9 cellular contexts compared by ENCODE assay signal in the genomic region with DNA sequence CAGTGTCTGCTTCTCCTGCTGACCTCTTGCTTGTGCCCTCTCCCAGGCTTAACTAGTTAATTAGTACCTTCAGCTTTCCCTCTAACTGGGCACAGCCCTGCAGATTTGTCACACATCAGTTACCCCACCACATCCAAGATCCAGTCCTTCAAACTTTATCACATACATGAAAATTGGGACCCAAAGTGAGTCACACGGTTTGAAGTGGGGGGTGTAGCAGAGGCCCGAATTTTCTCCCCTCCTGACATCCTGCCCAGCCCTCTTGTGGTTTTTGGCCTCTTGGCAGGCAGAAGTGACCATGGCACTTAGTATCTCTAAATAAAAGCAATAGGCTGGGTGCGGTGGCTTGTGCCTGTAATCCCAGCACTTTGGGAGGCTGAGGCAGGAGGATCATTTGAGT. TPM values are rescaled to one million over a fixed set of nuclear protein-coding genes. Genes with fewer than 3 reads are reported as not detected.
DNase-seq lines count a peak whose midpoint lies in the region; ATAC-seq, FAIRE-seq and TF ChIP-seq lines count a peak whose summit lies in the region.
"Had no signal": no experiment of that assay in that cellular context is flagged by ENCODE, and none has a peak within 500 bp of the region (broad histone marks: within the 10 kb centered on the region; RNA-seq: fewer than 3 reads in every experiment).

No MANE protein-coding gene starts in this region.

- no peak overlapping the region for H3K27ac ChIP-seq in GM12878 (ENCODE audit: control insufficient read depth, insufficient read depth)

- no peaks in the 10 kb centered on the region for H3K9me3 ChIP-seq in GM12878 (replicated peaks; ENCODE audit: control insufficient read depth, insufficient read depth, low read length)
- H3K9me3 ChIP-seq: Caco-2 had no signal

- no peak for TF ChIP-seq RAD21 in GM12878 (IDR thresholded peaks at IDR 0.05; ENCODE audit: insufficient read depth, low read depth, low read length)

- TF ChIP-seq CTCF in GM12878 (IDR thresholded peaks at IDR 0.05 in 2 of 3, conservative IDR thresholded peaks at IDR 0.05 in 1 of 3; ENCODE audit: control insufficient read depth in 2 of 3, extremely low read depth in 1 of 3, insufficient read depth in 1 of 3, low read depth in 3 of 3, low read length in 3 of 3), result no peak

- peaks cover 33% of the 10 kb centered on the region for H3K4me1 ChIP-seq in GM12878 (ENCODE audit: control insufficient read depth, insufficient read depth, low read length)

- H3K4me2 ChIP-seq in GM12878 (ENCODE audit: control insufficient read depth, insufficient read depth), result peak overlapping the region; percentile 11

- BruUV-seq in GM12878 (replicated peaks; lab: Mats Ljungman, UMichigan), result no TSS peak

- no peak for FAIRE-seq in GM12878 (lab: Jason Lieb, UNC)
- FAIRE-seq: endometrium had no signal

- no peak for TF ChIP-seq EP300 in GM12878 (IDR thresholded peaks at IDR 0.05; ENCODE audit: borderline replicate concordance in 1 of 2, control insufficient read depth in 1 of 2, low read depth in 2 of 2, low read length in 2 of 2)

- in situ Hi-C loops in GM12878 (cut with MboI), result loop anchor here (25.0 kb wide), 1 partner anchor 1066 kb away; no protein-coding TSS in a partner anchor

- no peaks in the 10 kb centered on the region for H3K9me3 Mint-ChIP-seq in activated naive CD4-positive, alpha-beta T cell treated with anti-CD3 and anti-CD28 coated beads, Interleukin-2, amount 50 U/mL, for 24 hours
- no peaks in the 10 kb centered on the region for H3K9me3 Mint-ChIP-seq in stimulated activated naive CD8-positive, alpha-beta T cell treated with anti-CD3 and anti-CD28 coated beads, Interleukin-15, amount 100 ng/mL, for 72 hours

- CTCF ChIA-PET in GM12878 (lab: Yijun Ruan, JAX), result interaction anchor here (0.7 to 13.9 kb wide), 7 partner anchors 11 to 751 kb away, joined by 3 to 410 read pairs (median 12); partner anchors contain the start of genes C3orf18 and HEMK1

- no peaks in the 10 kb centered on the region for H4K20me1 ChIP-seq in GM12878 (ENCODE audit: control insufficient read depth, insufficient read depth)

- 47% methylated on average over 3 of the region's 3 CpGs for WGBS in GM12878 (ENCODE audit: insufficient coverage, insufficient replicate concordance, low lambda C conversion rate, missing lambda C conversion rate)

- POLR2A ChIA-PET in GM12878 (lab: Charles Lee), result interaction anchor here (0.6 to 3.6 kb wide), 3 partner anchors 51 to 764 kb away, joined by 3 to 16 read pairs (median 4); partner anchors contain the start of genes C3orf18, HEMK1 and MANF

- RAD21 ChIA-PET in GM12878 (lab: Charles Lee; ENCODE audit: unreplicated experiment), result interaction anchor here (0.5 to 12.9 kb wide), 5 partner anchors 12 to 377 kb away, joined by 3 to 244 read pairs (median 9); partner anchors contain the start of gene HEMK1

- intact Hi-C loops in GM12878 (cut with micrococcal nuclease; ENCODE audit: unreplicated experiment), result no loop called here

- TF ChIP-seq POLR2A in GM12878 (IDR thresholded peaks at IDR 0.05; ENCODE audit: low read depth, low read length), result no peak

- no peak overlapping the region for H3K9ac ChIP-seq in GM12878 (ENCODE audit: control insufficient read depth, insufficient read depth, low read length)

- no peak overlapping the region for H3K4me3 ChIP-seq in GM12878

- no peak overlapping the region for H2AFZ ChIP-seq in GM12878 (ENCODE audit: control insufficient read depth, low read depth, low read length)

- H3K27me3 Mint-ChIP-seq in activated naive CD4-positive, alpha-beta T cell treated with anti-CD3 and anti-CD28 coated beads, Interleukin-2, amount 50 U/mL, for 24 hours, result no peaks in the 10 kb centered on the region
- H3K27me3 Mint-ChIP-seq in stimulated activated naive CD8-positive, alpha-beta T cell treated with anti-CD3 and anti-CD28 coated beads, Interleukin-15, amount 100 ng/mL, for 72 hours, result no peaks in the 10 kb centered on the region

- SMC1A ChIA-PET in GM12878 (lab: Charles Lee; ENCODE audit: uncharacterized antibody, unreplicated experiment), result interaction anchor here (1.4 to 7.5 kb wide), 3 partner anchors 11 to 33 kb away, joined by 4 to 81 read pairs (median 5); no protein-coding TSS in a partner anchor

- H3K27me3 ChIP-seq in GM12878 (replicated peaks in 1 of 2; ENCODE audit: control insufficient read depth in 2 of 2, insufficient read depth in 2 of 2, low read length in 1 of 2), result no peaks in the 10 kb centered on the region

- peaks cover 4% of the 10 kb centered on the region for H3K79me2 ChIP-seq in GM12878 (ENCODE audit: control insufficient read depth, insufficient read depth, low read length)

- no peak for ATAC-seq in GM12878
- ATAC-seq in stimulated activated naive CD8-positive, alpha-beta T cell treated with anti-CD3 and anti-CD28 coated beads, Interleukin-15, amount 100 ng/mL, for 72 hours, result no peak
- ATAC-seq in GM18519 (IDR thresholded peaks at IDR 0.05; ENCODE audit: low FRiP score, unreplicated experiment), result no peak

- H3K4me1 Mint-ChIP-seq in activated naive CD4-positive, alpha-beta T cell treated with anti-CD3 and anti-CD28 coated beads, Interleukin-2, amount 50 U/mL, for 24 hours, result peaks cover 80% of the 10 kb centered on the region
- peaks cover 88% of the 10 kb centered on the region for H3K4me1 Mint-ChIP-seq in stimulated activated naive CD8-positive, alpha-beta T cell treated with anti-CD3 and anti-CD28 coated beads, Interleukin-15, amount 100 ng/mL, for 72 hours

- no peak for DNase-seq in activated naive CD4-positive, alpha-beta T cell (lab: John Stamatoyannopoulos, UW)
- no peak for DNase-seq in GM12878 (ENCODE audit: low read depth, low spot score)
- no peak for DNase-seq in stimulated activated naive CD8-positive, alpha-beta T cell treated with anti-CD3 and anti-CD28 coated beads, Interleukin-15, amount 100 ng/mL, for 72 hours
- no peak for DNase-seq in NCI-H1105 (lab: John Stamatoyannopoulos, UW)
- DNase-seq: Caco-2, NCI-H2107 had no signal

- no peaks in the 10 kb centered on the region for H3K36me3 ChIP-seq in GM12878 (ENCODE audit: control insufficient read depth in 2 of 2, insufficient read depth in 2 of 2, low read length in 1 of 2)

- H3K4me3 Mint-ChIP-seq in activated naive CD4-positive, alpha-beta T cell treated with anti-CD3 and anti-CD28 coated beads, Interleukin-2, amount 50 U/mL, for 24 hours, result peak overlapping the region; percentile 62
- peak overlapping the region; percentile 89 to 99 for H3K4me3 Mint-ChIP-seq in stimulated activated naive CD8-positive, alpha-beta T cell treated with anti-CD3 and anti-CD28 coated beads, Interleukin-15, amount 100 ng/mL, for 72 hours

- H3K27ac Mint-ChIP-seq in activated naive CD4-positive, alpha-beta T cell treated with anti-CD3 and anti-CD28 coated beads, Interleukin-2, amount 50 U/mL, for 24 hours, result peak overlapping the region; percentile 73
- peak overlapping the region; percentile 38 to 91 for H3K27ac Mint-ChIP-seq in stimulated activated naive CD8-positive, alpha-beta T cell treated with anti-CD3 and anti-CD28 coated beads, Interleukin-15, amount 100 ng/mL, for 72 hours

- H3K36me3 Mint-ChIP-seq in activated naive CD4-positive, alpha-beta T cell treated with anti-CD3 and anti-CD28 coated beads, Interleukin-2, amount 50 U/mL, for 24 hours, result peaks cover 2% of the 10 kb centered on the region

RNA-seq across cellular contexts. Expression of gene MAPKAPK3, which starts 3.9 kb away (rescaled TPM):
- total RNA-seq in GM12878 (2013; cell fraction: nucleolus; rRNA removed), result 25.1 and 26.3 TPM in 2 replicates
- total RNA-seq in GM12878 (2014; rRNA removed), result 42.6 and 49.2 TPM in 2 replicates
- 25.4 and 27.2 TPM in 2 replicates for total RNA-seq in GM12878 (2014; rRNA removed; fragmentation: Illumina TruSeq; extraction: Trizol)
- total RNA-seq in GM12878 (2021), result 39.9 and 42.0 TPM in 2 replicates
- 9.1 TPM for polyA plus RNA-seq in GM12878 (2011; ENCODE audit: low read depth)
- polyA plus RNA-seq in GM12878 (2011; rRNA removed), result 33.5 and 66.0 TPM in 2 replicates
- polyA plus RNA-seq in GM12878 (2011; cell fraction: cytosol; rRNA removed), result 81.5 and 93.9 TPM in 2 replicates
- polyA plus RNA-seq in GM12878 (2011; cell fraction: nucleus; rRNA removed), result 58.1 and 59.6 TPM in 2 replicates
- 14.5 and 14.9 TPM in 2 replicates for polyA plus RNA-seq in GM12878 (2012)
- polyA plus RNA-seq in GM12878 (2014; fragmentation: Illumina TruSeq; extraction: Trizol), result 39.9 and 46.7 TPM in 2 replicates
- 1 to 10 TPM; 7.9 to 8.7 TPM for polyA plus RNA-seq in GM12878 (2014; fragmentation: Nextera tagmentation; extraction: Ambion mirVana)
- polyA plus RNA-seq in GM12878 (2014; rRNA removed), result 43.9 and 45.3 TPM in 2 replicates
- polyA plus RNA-seq in GM12878 (2016; fragmentation: Nextera tagmentation; extraction: Ambion mirVana), result 10 to 100 TPM; 32.4 to 38.0 TPM
- polyA minus RNA-seq in GM12878 (2011; rRNA and poly(A)+ RNA removed), result 53.0 and 58.0 TPM in 2 replicates
- 12.2 and 17.4 TPM in 2 replicates for polyA minus RNA-seq in GM12878 (2011; cell fraction: cytosol; rRNA and poly(A)+ RNA removed)
- 11.7 and 18.6 TPM in 2 replicates for polyA minus RNA-seq in GM12878 (2011; cell fraction: nucleus; rRNA and poly(A)+ RNA removed)

RNA-seq across cellular contexts. Expression of gene CISH, which starts 9.3 kb away (rescaled TPM):
- total RNA-seq in GM12878 (2013; cell fraction: nucleolus; rRNA removed), result 2.3 and 2.6 TPM in 2 replicates
- total RNA-seq in GM12878 (2014; rRNA removed) (2.3 and 2.5 TPM in 2 replicates), GM12878 (2014; rRNA removed; fragmentation: Illumina TruSeq; extraction: Trizol) (0.94 and 1.0 TPM in 2 replicates), GM12878 (2021) (4.4 and 5.1 TPM in 2 replicates)
- polyA plus RNA-seq in GM12878 (2011; ENCODE audit: low read depth), result 0.25 TPM
- polyA plus RNA-seq in GM12878 (2011; rRNA removed) (0.20 and 0.41 TPM in 2 replicates), GM12878 (2014; fragmentation: Illumina TruSeq; extraction: Trizol) (1.4 and 2.7 TPM in 2 replicates), GM12878 (2014; fragmentation: Nextera tagmentation; extraction: Ambion mirVana) (under 1 TPM; 0.21 to 0.57 TPM), GM12878 (2014; rRNA removed) (3.2 and 3.7 TPM in 2 replicates), GM12878 (2016; fragmentation: Nextera tagmentation; extraction: Ambion mirVana) (1 to 10 TPM; 1.1 to 2.5 TPM)
- 0.97 and 1.0 TPM in 2 replicates for polyA plus RNA-seq in GM12878 (2011; cell fraction: cytosol; rRNA removed)
- polyA plus RNA-seq in GM12878 (2011; cell fraction: nucleus; rRNA removed), result 1.8 and 2.2 TPM in 2 replicates
- polyA plus RNA-seq in GM12878 (2012), result 1.4 and 1.5 TPM in 2 replicates
- 1.6 and 1.9 TPM in 2 replicates for polyA minus RNA-seq in GM12878 (2011; rRNA and poly(A)+ RNA removed)
- polyA minus RNA-seq in GM12878 (2011; cell fraction: cytosol; rRNA and poly(A)+ RNA removed), result 0.80 and 0.94 TPM in 2 replicates
- polyA minus RNA-seq in GM12878 (2011; cell fraction: nucleus; rRNA and poly(A)+ RNA removed), result 1.9 and 3.2 TPM in 2 replicates

RNA-seq across cellular contexts. Expression of gene HEMK1, which starts 51.5 kb away (rescaled TPM):
- total RNA-seq in GM12878 (2013; cell fraction: nucleolus; rRNA removed), result 52.1 and 58.3 TPM in 2 replicates
- 10.4 and 11.3 TPM in 2 replicates for total RNA-seq in GM12878 (2014; rRNA removed)
- total RNA-seq in GM12878 (2014; rRNA removed; fragmentation: Illumina TruSeq; extraction: Trizol), result 9.5 and 10.5 TPM in 2 replicates
- 14.4 and 16.4 TPM in 2 replicates for total RNA-seq in GM12878 (2021)
- polyA plus RNA-seq in GM12878 (2011; ENCODE audit: low read depth), result 13.7 TPM
- 8.7 and 13.5 TPM in 2 replicates for polyA plus RNA-seq in GM12878 (2011; rRNA removed)
- polyA plus RNA-seq in GM12878 (2011; cell fraction: cytosol; rRNA removed), result 16.2 and 20.1 TPM in 2 replicates
- 57.9 and 77.5 TPM in 2 replicates for polyA plus RNA-seq in GM12878 (2011; cell fraction: nucleus; rRNA removed)
- 14.4 and 14.5 TPM in 2 replicates for polyA plus RNA-seq in GM12878 (2012)
- polyA plus RNA-seq in GM12878 (2014; fragmentation: Illumina TruSeq; extraction: Trizol), result 4.9 and 9.9 TPM in 2 replicates
- polyA plus RNA-seq in GM12878 (2014; fragmentation: Nextera tagmentation; extraction: Ambion mirVana), result 10 to 100 TPM in 1 of 2 experiments, 1 to 10 TPM in 1; 2.8 to 10.5 TPM
- 15.1 and 15.8 TPM in 2 replicates for polyA plus RNA-seq in GM12878 (2014; rRNA removed)
- polyA plus RNA-seq in GM12878 (2016; fragmentation: Nextera tagmentation; extraction: Ambion mirVana), result 10 to 100 TPM; 17.8 to 19.0 TPM
- 12.1 and 16.6 TPM in 2 replicates for polyA minus RNA-seq in GM12878 (2011; rRNA and poly(A)+ RNA removed)
- 4.0 and 4.4 TPM in 2 replicates for polyA minus RNA-seq in GM12878 (2011; cell fraction: cytosol; rRNA and poly(A)+ RNA removed)
- polyA minus RNA-seq in GM12878 (2011; cell fraction: nucleus; rRNA and poly(A)+ RNA removed), result 18.7 and 25.0 TPM in 2 replicates

RNA-seq across cellular contexts. Expression of gene C3orf18, which starts 53.3 kb away (rescaled TPM):
- total RNA-seq in GM12878 (2013; cell fraction: nucleolus; rRNA removed), result 2.5 and 3.6 TPM in 2 replicates
- total RNA-seq in GM12878 (2014; rRNA removed) (0.45 and 0.87 TPM in 2 replicates), GM12878 (2014; rRNA removed; fragmentation: Illumina TruSeq; extraction: Trizol) (0.64 and 0.76 TPM in 2 replicates), GM12878 (2021) (0.61 and 1.3 TPM in 2 replicates)
- polyA plus RNA-seq in GM12878 (2011; ENCODE audit: low read depth), result 1.3 TPM
- polyA plus RNA-seq in GM12878 (2011; rRNA removed) (2.3 and 3.2 TPM in 2 replicates), GM12878 (2014; fragmentation: Illumina TruSeq; extraction: Trizol) (0.48 and 1.0 TPM in 2 replicates), GM12878 (2014; fragmentation: Nextera tagmentation; extraction: Ambion mirVana) (under 1 TPM; 0.06 to 0.22 TPM), GM12878 (2014; rRNA removed) (0.77 and 1.7 TPM in 2 replicates), GM12878 (2016; fragmentation: Nextera tagmentation; extraction: Ambion mirVana) (under 1 TPM; 0.44 to 0.56 TPM)
- polyA plus RNA-seq in GM12878 (2011; cell fraction: cytosol; rRNA removed), result 3.9 and 4.8 TPM in 2 replicates
- 8.2 and 11.4 TPM in 2 replicates for polyA plus RNA-seq in GM12878 (2011; cell fraction: nucleus; rRNA removed)
- 1.6 and 1.9 TPM in 2 replicates for polyA plus RNA-seq in GM12878 (2012)
- polyA minus RNA-seq in GM12878 (2011; rRNA and poly(A)+ RNA removed), result 1.6 and 3.4 TPM in 2 replicates
- 0.52 TPM in 1 of 2 replicates, not detected in the other for polyA minus RNA-seq in GM12878 (2011; cell fraction: cytosol; rRNA and poly(A)+ RNA removed)
- 1.8 and 3.3 TPM in 2 replicates for polyA minus RNA-seq in GM12878 (2011; cell fraction: nucleus; rRNA and poly(A)+ RNA removed)

RNA-seq across cellular contexts. Expression of gene DOCK3, which starts 53.9 kb away (rescaled TPM):
- total RNA-seq in GM12878 (2013; cell fraction: nucleolus; rRNA removed), result not detected in 2 replicates
- total RNA-seq in GM12878 (2014; rRNA removed) (not detected in 2 replicates), GM12878 (2014; rRNA removed; fragmentation: Illumina TruSeq; extraction: Trizol) (not detected in 2 replicates), GM12878 (2021) (0.03 TPM in 1 of 2 replicates, not detected in the other)
- 0.04 TPM for polyA plus RNA-seq in GM12878 (2011; ENCODE audit: low read depth)
- polyA plus RNA-seq in GM12878 (2011; rRNA removed) (not detected in 2 replicates), GM12878 (2014; fragmentation: Illumina TruSeq; extraction: Trizol) (not detected in 2 replicates), GM12878 (2014; fragmentation: Nextera tagmentation; extraction: Ambion mirVana) (under 1 TPM; 0.02 to 0.04 TPM), GM12878 (2014; rRNA removed) (not detected in 2 replicates), GM12878 (2016; fragmentation: Nextera tagmentation; extraction: Ambion mirVana) (under 1 TPM; 0.38 to 0.52 TPM)
- polyA plus RNA-seq in GM12878 (2011; cell fraction: cytosol; rRNA removed), result not detected in 2 replicates
- polyA plus RNA-seq in GM12878 (2011; cell fraction: nucleus; rRNA removed), result not detected in 2 replicates
- polyA plus RNA-seq in GM12878 (2012), result 0.04 and 0.10 TPM in 2 replicates
- polyA minus RNA-seq in GM12878 (2011; rRNA and poly(A)+ RNA removed), result not detected in 2 replicates
- polyA minus RNA-seq in GM12878 (2011; cell fraction: cytosol; rRNA and poly(A)+ RNA removed), result not detected in 2 replicates
- under 0.01 TPM in 1 of 2 replicates, not detected in the other for polyA minus RNA-seq in GM12878 (2011; cell fraction: nucleus; rRNA and poly(A)+ RNA removed)
